In genomic region chr1:27858072-27858948, GRCh38 we compare ENCODE assay signal across 8 cellular contexts. TPM values are rescaled to one million over a fixed set of nuclear protein-coding genes. Genes with fewer than 3 reads are reported as not detected.
DNase-seq lines count a peak whose midpoint lies in the region; ATAC-seq and TF ChIP-seq lines count a peak whose summit lies in the region.

No MANE protein-coding gene starts in this region.

- no peaks in the 10 kb centered on the region for H4K20me1 ChIP-seq in KMS-11 (ENCODE audit: insufficient read depth)

- H3K4me3 Mint-ChIP-seq in activated T-cell treated with anti-CD3 and anti-CD28 coated beads, Interleukin-2, amount 50 U/mL, for 72 hours = no peak overlapping the region
- H3K4me3 Mint-ChIP-seq in nephron progenitor cell = no peak overlapping the region

- no peak overlapping the region for H3K9ac ChIP-seq in KMS-11

- H2AFZ ChIP-seq in KMS-11 (ENCODE audit: low read depth) = peak overlapping the region; percentile 55; the same call in 1 of the 2 replicates

- peaks cover 19% of the 10 kb centered on the region for H3K4me1 Mint-ChIP-seq in activated T-cell treated with anti-CD3 and anti-CD28 coated beads, Interleukin-2, amount 50 U/mL, for 72 hours (ENCODE audit: low read depth)
- H3K4me1 Mint-ChIP-seq in nephron progenitor cell = peaks cover 39% of the 10 kb centered on the region

- H3K79me2 ChIP-seq in KMS-11 (ENCODE audit: insufficient read depth, low read depth) = no peaks in the 10 kb centered on the region

- no peaks in the 10 kb centered on the region for H3K36me3 Mint-ChIP-seq in activated T-cell treated with anti-CD3 and anti-CD28 coated beads, Interleukin-2, amount 50 U/mL, for 72 hours (ENCODE audit: insufficient read depth in 2 of 2)
- H3K36me3 Mint-ChIP-seq in nephron progenitor cell (ENCODE audit: low read depth) = peaks cover 7% of the 10 kb centered on the region

- peak; percentile 74 for ATAC-seq in GM18909 (IDR thresholded peaks at IDR 0.05; ENCODE audit: poor library complexity, unreplicated experiment)
- ATAC-seq in activated T-cell treated with anti-CD3 and anti-CD28 coated beads, Interleukin-2, amount 50 U/mL, for 72 hours (replicated peaks in 1 of 2) = peak; percentile 94 to 96
- ATAC-seq in stimulated activated naive CD8-positive, alpha-beta T cell treated with anti-CD3 and anti-CD28 coated beads, Interleukin-15, Interleukin-2, amounts not matched to agents 100 U/mL and 50 U/mL, for 24 hours = peak; percentile 90

- TF ChIP-seq POLR2A in Peyer's patch (IDR thresholded peaks at IDR 0.05) = no peak

- no peak overlapping the region for H3K27ac ChIP-seq in KMS-11
- H3K27ac ChIP-seq in Peyer's patch = peak overlapping the region in 1 of 4 donors; percentile 26

- H3K27ac Mint-ChIP-seq in activated T-cell treated with anti-CD3 and anti-CD28 coated beads, Interleukin-2, amount 50 U/mL, for 72 hours = no peak overlapping the region
- H3K27ac Mint-ChIP-seq in nephron progenitor cell = peak overlapping the region; percentile 32

- in situ Hi-C loops in ACHN (cut with HindIII; ENCODE audit: low pct_ligation_motif_present, low pct_unique_long_range_greater_than_20kb, low sequenced_read_pairs) = no loop called here

- H3K4me1 ChIP-seq in KMS-11 (ENCODE audit: low read depth, poor library complexity, severe bottlenecking) (peaks cover 6% of the 10 kb centered on the region), Peyer's patch (peaks cover 0 to 11% (median 5%) of the 10 kb centered on the region in 4 donors)

- peak; percentile 96 for TF ChIP-seq CTCF in KMS-11 (conservative IDR thresholded peaks at IDR 0.05; ENCODE audit: low read depth, low read length)
- peak; percentile 95 to 98 (median 96) for TF ChIP-seq CTCF in Peyer's patch (IDR thresholded peaks at IDR 0.05)
- peak; percentile 98 for TF ChIP-seq CTCF in fibroblast of mammary gland (conservative IDR thresholded peaks at IDR 0.05; ENCODE audit: control insufficient read depth, insufficient read depth, low read depth, low read length)
- peak; percentile 96 for TF ChIP-seq CTCF in nephron progenitor cell (IDR thresholded peaks at IDR 0.05)

- H3K4me3 ChIP-seq in KMS-11 (IDR thresholded peaks at IDR 0.05; ENCODE audit: insufficient read depth, low read depth, low read length) = no peak overlapping the region
- no peak overlapping the region for H3K4me3 ChIP-seq in Peyer's patch
- peak overlapping the region; percentile 14 for H3K4me3 ChIP-seq in fibroblast of mammary gland (ENCODE audit: control insufficient read depth, low read depth, low read length)

- DNase-seq in ACHN = peak; percentile 77
- DNase-seq in Peyer's patch = peak; percentile 86 to 96 (median 91)
- DNase-seq in activated T-cell treated with anti-CD3 and anti-CD28 coated beads, Interleukin-2, amount 50 U/mL, for 72 hours = peak; percentile 81 to 88
- DNase-seq in fibroblast of mammary gland (ENCODE audit: low read depth) = peak; percentile 86
- peak; percentile 86 for DNase-seq in nephron progenitor cell
- DNase-seq in stimulated activated naive CD8-positive, alpha-beta T cell treated with anti-CD3 and anti-CD28 coated beads, Interleukin-15, Interleukin-2, amounts not matched to agents 100 U/mL and 50 U/mL, for 24 hours = peak; percentile 86

- no peaks in the 10 kb centered on the region for H3K36me3 ChIP-seq in KMS-11 (ENCODE audit: insufficient read depth)
- no peaks in the 10 kb centered on the region for H3K36me3 ChIP-seq in Peyer's patch

- no peaks in the 10 kb centered on the region for H3K9me3 Mint-ChIP-seq in activated T-cell treated with anti-CD3 and anti-CD28 coated beads, Interleukin-2, amount 50 U/mL, for 72 hours
- no peaks in the 10 kb centered on the region for H3K9me3 Mint-ChIP-seq in nephron progenitor cell

- H3K27me3 Mint-ChIP-seq in activated T-cell treated with anti-CD3 and anti-CD28 coated beads, Interleukin-2, amount 50 U/mL, for 72 hours (ENCODE audit: low read depth) = no peaks in the 10 kb centered on the region
- peaks cover 2% of the 10 kb centered on the region for H3K27me3 Mint-ChIP-seq in nephron progenitor cell (ENCODE audit: low read depth, poor library complexity)

- H3K9me3 ChIP-seq in Peyer's patch = no peaks in the 10 kb centered on the region

- peak overlapping the region; percentile 8; the same call in 1 of the 2 replicates for H3K4me2 ChIP-seq in KMS-11

- no peaks in the 10 kb centered on the region for H3K27me3 ChIP-seq in KMS-11 (ENCODE audit: insufficient read depth, low read depth)
- H3K27me3 ChIP-seq in Peyer's patch = no peaks in the 10 kb centered on the region

RNA-seq across cellular contexts. Expression of gene THEMIS2, which starts 14.0 kb away (rescaled TPM):
- 10 to 100 TPM in 3 of 4 donors, 1 to 10 TPM in 1; 8.1 to 86.6 (median 22.8) TPM for total RNA-seq in Peyer's patch
- total RNA-seq in activated T-cell treated with anti-CD3 and anti-CD28 coated beads, Interleukin-2, amount 50 U/mL, for 72 hours = 10 to 100 TPM; 26.0 to 81.0 TPM

RNA-seq across cellular contexts. Expression of gene PPP1R8, which starts 27.7 kb away (rescaled TPM):
- 10 to 100 TPM; 19.1 to 82.5 (median 27.0) TPM for total RNA-seq in Peyer's patch
- total RNA-seq in activated T-cell treated with anti-CD3 and anti-CD28 coated beads, Interleukin-2, amount 50 U/mL, for 72 hours = 10 to 100 TPM; 58.4 to 59.0 TPM

RNA-seq across cellular contexts. Expression of gene RPA2, which starts 56.1 kb away (rescaled TPM):
- 10 to 100 TPM in 2 of 4 donors, 1 to 10 TPM in 2; 8.2 to 23.1 (median 10.0) TPM for total RNA-seq in Peyer's patch
- 10 to 100 TPM; 84.7 to 96.1 TPM for total RNA-seq in activated T-cell treated with anti-CD3 and anti-CD28 coated beads, Interleukin-2, amount 50 U/mL, for 72 hours
